Comparison of ENCODE assay signal across 1 cellular context in genomic region chr7:7183833-7184463, GRCh38.
TF ChIP-seq lines count a peak whose summit lies in the region.

No MANE protein-coding gene starts in this region.

TF ChIP-seq in GM12878, 131 proteins besides CTCF, POLR2A, EP300 and RAD21 (continued from another document):
- peak; percentile 43; the same call in 1 of the 2 replicates for TF ChIP-seq ATF2 (IDR thresholded peaks at IDR 0.05; ENCODE audit: low read length)
- peak; percentile 56 for TF ChIP-seq ATF7 (IDR thresholded peaks at IDR 0.05; ENCODE audit: low read depth)
- no peak for TF ChIP-seq ZNF622 (IDR thresholded peaks at IDR 0.05)
- TF ChIP-seq IRF4 (IDR thresholded peaks at IDR 0.05; ENCODE audit: low read depth, low read length) = no peak
- TF ChIP-seq KDM1A (IDR thresholded peaks at IDR 0.05; ENCODE audit: borderline replicate concordance) = no peak
- TF ChIP-seq YBX1 (IDR thresholded peaks at IDR 0.05) = no peak
- TF ChIP-seq JUNB (IDR thresholded peaks at IDR 0.05) = peak; percentile 76
- TF ChIP-seq IRF3 (IDR thresholded peaks at IDR 0.05) = no peak
- TF ChIP-seq SUPT20H (IDR thresholded peaks at IDR 0.05; ENCODE audit: borderline replicate concordance, control insufficient read depth, low read depth, low read length) = no peak
- TF ChIP-seq PML (IDR thresholded peaks at IDR 0.05; ENCODE audit: low read length) = no peak
- no peak for TF ChIP-seq HDAC2 (IDR thresholded peaks at IDR 0.05)
